16 cellular contexts compared by ENCODE assay signal in genomic region chr9:33765411-33765810, GRCh38. TPM values are rescaled to one million over a fixed set of nuclear protein-coding genes. Genes with fewer than 3 reads are reported as not detected.
DNase-seq lines count a peak whose midpoint lies in the region; ATAC-seq, FAIRE-seq and TF ChIP-seq lines count a peak whose summit lies in the region.
"Had no signal": no experiment of that assay in that cellular context is flagged by ENCODE, and none has a peak within 500 bp of the region (broad histone marks: within the 10 kb centered on the region; RNA-seq: fewer than 3 reads in every experiment).

No MANE protein-coding gene starts in this region.

- TF ChIP-seq EP300 in HepG2 (IDR thresholded peaks at IDR 0.05; ENCODE audit: low read depth in 2 of 2, low read length in 2 of 2) (no peak), HepG2 (CRISPR knock-in tag; IDR thresholded peaks at IDR 0.05; ENCODE audit: borderline replicate concordance) (no peak)

- H3K27ac Mint-ChIP-seq in Calu3 (ENCODE audit: unreplicated experiment): peak overlapping the region; percentile 76
- H3K27ac Mint-ChIP-seq: activated CD4-positive, alpha-beta T cell treated with anti-CD3 and anti-CD28 coated beads for 36 hours had no signal

- no peaks in the 10 kb centered on the region for H3K79me2 ChIP-seq in HepG2 (ENCODE audit: insufficient read depth, low read length)

- H3K4me1 ChIP-seq in foreskin keratinocyte: peaks cover 54% of the 10 kb centered on the region
- peaks cover 9% of the 10 kb centered on the region; the same call in 1 of the 2 replicates for H3K4me1 ChIP-seq in HepG2 (ENCODE audit: insufficient read depth, low read length)
- H3K4me1 ChIP-seq: ascending aorta, HAP-1 had no signal

- H3K4me3 ChIP-seq in astrocyte of the spinal cord (ENCODE audit: low read depth, low read length) (no peak overlapping the region), HepG2 (replicated peaks in 1 of 3; ENCODE audit: insufficient read depth in 1 of 3, low read depth in 2 of 3, low read length in 3 of 3) (no peak overlapping the region)
- H3K4me3 ChIP-seq: ascending aorta, HAP-1 had no signal

- TF ChIP-seq CTCF in Calu3 (IDR thresholded peaks at IDR 0.05; ENCODE audit: unreplicated experiment) (no peak), astrocyte of the spinal cord (IDR thresholded peaks at IDR 0.05; ENCODE audit: low read depth, low read length) (no peak), foreskin keratinocyte (conservative IDR thresholded peaks at IDR 0.05) (no peak), HepG2 (CRISPR knock-in tag; IDR thresholded peaks at IDR 0.05) (no peak)

- no peak overlapping the region for H3K4me3 Mint-ChIP-seq in Calu3 (ENCODE audit: low read depth, unreplicated experiment)
- H3K4me3 Mint-ChIP-seq: activated CD4-positive, alpha-beta T cell treated with anti-CD3 and anti-CD28 coated beads for 36 hours; activated T-cell treated with anti-CD3 and anti-CD28 coated beads, Interleukin-2, amount 50 U/mL, for 4 hours had no signal

- H3K36me3 Mint-ChIP-seq in Calu3 (ENCODE audit: insufficient read depth, unreplicated experiment): peaks cover 11% of the 10 kb centered on the region

- peaks cover 18% of the 10 kb centered on the region for H3K4me1 Mint-ChIP-seq in Calu3 (ENCODE audit: low read depth, unreplicated experiment)

- ATAC-seq in foreskin keratinocyte: peak; percentile 54
- no peak for ATAC-seq in HepG2
- ATAC-seq: activated CD4-positive, alpha-beta T cell treated with anti-CD3 and anti-CD28 coated beads for 36 hours; activated T-cell treated with anti-CD3 and anti-CD28 coated beads, Interleukin-2, amount 50 U/mL, for 4 hours had no signal

- CTCF ChIA-PET in Calu3 (lab: Charles Lee): interaction anchor here (0.6 kb wide), 1 partner anchor 415 kb away, joined by 3 read pairs; no protein-coding TSS in a partner anchor
- CTCF ChIA-PET in HepG2 (lab: Yijun Ruan, JAX; ENCODE audit: low intra/inter-chr PET ratio, low total read pairs): no interaction called here

- H3K27me3 ChIP-seq in foreskin keratinocyte (no peaks in the 10 kb centered on the region), HepG2 (ENCODE audit: control insufficient read depth in 1 of 2, insufficient read depth in 2 of 2, low read length in 2 of 2) (no peaks in the 10 kb centered on the region)
- H3K27me3 ChIP-seq: ascending aorta had no signal

- H3K4me2 ChIP-seq in HepG2 (ENCODE audit: low read depth, low read length): no peak overlapping the region

- H2AFZ ChIP-seq in HepG2 (ENCODE audit: low read length): no peak overlapping the region

- in situ Hi-C loops in astrocyte of the spinal cord (cut with HindIII; ENCODE audit: low sequenced_read_pairs) (no loop called here), HepG2 (cut with HindIII; ENCODE audit: extremely low pct_ligation_motif_present, low pct_unique_long_range_greater_than_20kb) (no loop called here)

- DNase-seq in Calu3: no peak
- DNase-seq in LoVo (ENCODE audit: low spot score): peak; percentile 58
- DNase-seq in astrocyte of the spinal cord (ENCODE audit: low read depth, low spot score): peak; percentile 28
- DNase-seq in foreskin keratinocyte: peak; percentile 66 to 86
- DNase-seq in activated T-cell treated with anti-CD3 and anti-CD28 coated beads, Interleukin-2, amount 50 U/mL, for 48 hours: no peak
- DNase-seq in HepG2 (ENCODE audit: low spot score): no peak
- no peak for DNase-seq in cortex of kidney (lab: John Stamatoyannopoulos, UW)
- no peak for DNase-seq in C1 segment of cervical spinal cord (lab: John Stamatoyannopoulos, UW)
- DNase-seq: activated CD4-positive, alpha-beta T cell treated with anti-CD3 and anti-CD28 coated beads for 36 hours; activated T-cell treated with anti-CD3 and anti-CD28 coated beads, Interleukin-2, amount 50 U/mL, for 4 hours; DMS153; NCI-H2029; NCI-H526 treated with DMSO at 0.1 percent for 48 hours; stimulated activated CD4-positive, alpha-beta T cell treated with anti-CD3 and anti-CD28 coated beads, Interleukin-15, amount 100 ng/mL, for 24 hours had no signal

- H4K20me1 ChIP-seq in HepG2 (ENCODE audit: insufficient read depth, low read length): no peaks in the 10 kb centered on the region

- POLR2A ChIA-PET in HepG2 (lab: Yijun Ruan, JAX): no interaction called here

- H3K27ac ChIP-seq in foreskin keratinocyte (peak overlapping the region; percentile 59), HepG2 (ENCODE audit: extremely low read length, insufficient read depth, low read length) (no peak overlapping the region)
- H3K27ac ChIP-seq: ascending aorta had no signal

- no peaks in the 10 kb centered on the region for H3K9me3 ChIP-seq in HepG2 (ENCODE audit: low read length)
- H3K9me3 ChIP-seq: ascending aorta, HAP-1 had no signal

- no peak for TF ChIP-seq POLR2A in HepG2 (IDR thresholded peaks at IDR 0.05; ENCODE audit: insufficient read depth in 1 of 2, low read depth in 2 of 2, low read length in 2 of 2)

- intact Hi-C loops in Calu3 (cut with micrococcal nuclease; ENCODE audit: unreplicated experiment) (no loop called here), HepG2 (cut with micrococcal nuclease; ENCODE audit: unreplicated experiment) (no loop called here)

- FAIRE-seq in HepG2 (lab: Jason Lieb, UNC): no peak

- H3K36me3 ChIP-seq in HepG2 (replicated peaks in 1 of 2; ENCODE audit: control insufficient read depth in 1 of 2, insufficient read depth in 2 of 2, low read length in 2 of 2): no peaks in the 10 kb centered on the region
- H3K36me3 ChIP-seq: ascending aorta, HAP-1 had no signal

- H3K9me3 Mint-ChIP-seq in Calu3 (ENCODE audit: low read depth, unreplicated experiment): no peaks in the 10 kb centered on the region
- H3K9me3 Mint-ChIP-seq: activated T-cell treated with anti-CD3 and anti-CD28 coated beads, Interleukin-2, amount 50 U/mL, for 4 hours had no signal

- BruUV-seq in Calu3 (replicated peaks; lab: Mats Ljungman, UMichigan): no TSS peak
- no TSS peak for BruUV-seq in HepG2 (replicated peaks; lab: Mats Ljungman, UMichigan)

- TF ChIP-seq RAD21 in HepG2 (CRISPR knock-in tag; IDR thresholded peaks at IDR 0.05): no peak

- 13% methylated on average over 3 of the region's 3 CpGs for WGBS in HepG2 (ENCODE audit: low lambda C conversion rate)

- no peaks in the 10 kb centered on the region for H3K27me3 Mint-ChIP-seq in Calu3 (ENCODE audit: unreplicated experiment)

- no peak overlapping the region for H3K9ac ChIP-seq in HepG2 (ENCODE audit: insufficient read depth, low read depth, low read length)

TF ChIP-seq in HepG2, 621 proteins besides CTCF, POLR2A, EP300 and RAD21 (continues in another document):
- no peak for TF ChIP-seq ZNF354B (CRISPR knock-in tag; IDR thresholded peaks at IDR 0.05)
- TF ChIP-seq ZMAT3 (CRISPR knock-in tag; conservative IDR thresholded peaks at IDR 0.05): no peak

RNA-seq across cellular contexts. Expression of gene PRSS3, which starts 29.9 kb away (rescaled TPM):
- total RNA-seq in Calu3 (2022) (19.0 and 29.5 TPM in 2 replicates), foreskin keratinocyte (89.9 and 199 TPM in 2 replicates), HepG2 (2016; rRNA removed; fragmentation: Illumina TruSeq; extraction: Trizol) (not detected in 2 replicates)
- polyA plus RNA-seq in foreskin keratinocyte (127 and 247 TPM in 2 replicates), HepG2 (2011; rRNA removed) (not detected in 2 replicates)
- total RNA-seq in HepG2 (2016; cell fraction: cytosol; rRNA removed; fragmentation: Illumina TruSeq; extraction: Trizol; ENCODE audit: low read depth): not detected in 2 replicates
- total RNA-seq in HepG2 (2016; cell fraction: insoluble cytoplasmic fraction; rRNA removed; fragmentation: Illumina TruSeq; extraction: Trizol): not detected in 2 replicates
- total RNA-seq in HepG2 (2016; cell fraction: membrane; rRNA removed; fragmentation: Illumina TruSeq; extraction: Trizol): not detected in 2 replicates
- total RNA-seq in HepG2 (2016; cell fraction: nucleus; rRNA removed; fragmentation: Illumina TruSeq; extraction: Trizol): not detected in 2 replicates
- polyA plus RNA-seq in HepG2 (2011; cell fraction: cytosol; rRNA removed): not detected in 2 replicates
- polyA plus RNA-seq in HepG2 (2011; cell fraction: nucleus; rRNA removed): not detected in 2 replicates
- not detected in 2 replicates for polyA plus RNA-seq in HepG2 (2012)
- polyA plus RNA-seq in HepG2 (2016; cell fraction: cytosol; fragmentation: Illumina TruSeq; extraction: Trizol; ENCODE audit: low read depth): not detected in 2 replicates
- polyA plus RNA-seq in HepG2 (2016; cell fraction: insoluble cytoplasmic fraction; fragmentation: Illumina TruSeq; extraction: Trizol; ENCODE audit: low read depth): not detected in 2 replicates
- polyA plus RNA-seq in HepG2 (2016; cell fraction: membrane; fragmentation: Illumina TruSeq; extraction: Trizol; ENCODE audit: low read depth): not detected in 2 replicates
- polyA plus RNA-seq in HepG2 (2016; cell fraction: nucleus; fragmentation: Illumina TruSeq; extraction: Trizol; ENCODE audit: insufficient read depth, low read depth): not detected in 2 replicates
- polyA minus RNA-seq in HepG2 (2011; rRNA and poly(A)+ RNA removed; ENCODE audit: low replicate concordance): not detected in 2 replicates
- not detected in 2 replicates for polyA minus RNA-seq in HepG2 (2011; cell fraction: cytosol; rRNA and poly(A)+ RNA removed)
- not detected in 2 replicates for polyA minus RNA-seq in HepG2 (2011; cell fraction: nucleus; rRNA and poly(A)+ RNA removed)
- total RNA-seq: activated CD4-positive, alpha-beta T cell treated with anti-CD3 and anti-CD28 coated beads for 36 hours; ascending aorta had no signal

RNA-seq across cellular contexts. Expression of gene UBE2R2, which starts 51.5 kb away (rescaled TPM):
- 24.5 and 26.2 TPM in 2 replicates for total RNA-seq in Calu3 (2022)
- total RNA-seq in foreskin keratinocyte: 28.7 and 31.1 TPM in 2 replicates
- polyA plus RNA-seq in foreskin keratinocyte: 24.7 and 25.4 TPM in 2 replicates
- 14.8 and 19.5 TPM in 2 replicates for total RNA-seq in HepG2 (2016; rRNA removed; fragmentation: Illumina TruSeq; extraction: Trizol)
- total RNA-seq in HepG2 (2016; cell fraction: cytosol; rRNA removed; fragmentation: Illumina TruSeq; extraction: Trizol; ENCODE audit: low read depth): 8.2 and 8.4 TPM in 2 replicates
- 14.3 and 18.8 TPM in 2 replicates for total RNA-seq in HepG2 (2016; cell fraction: insoluble cytoplasmic fraction; rRNA removed; fragmentation: Illumina TruSeq; extraction: Trizol)
- total RNA-seq in HepG2 (2016; cell fraction: membrane; rRNA removed; fragmentation: Illumina TruSeq; extraction: Trizol): 23.3 and 24.0 TPM in 2 replicates
- total RNA-seq in HepG2 (2016; cell fraction: nucleus; rRNA removed; fragmentation: Illumina TruSeq; extraction: Trizol): 14.3 and 16.5 TPM in 2 replicates
- 17.2 and 20.9 TPM in 2 replicates for polyA plus RNA-seq in HepG2 (2011; rRNA removed)
- 13.0 and 19.2 TPM in 2 replicates for polyA plus RNA-seq in HepG2 (2011; cell fraction: cytosol; rRNA removed)
- 9.8 and 12.5 TPM in 2 replicates for polyA plus RNA-seq in HepG2 (2011; cell fraction: nucleus; rRNA removed)
- polyA plus RNA-seq in HepG2 (2012): 38.4 and 43.1 TPM in 2 replicates
- polyA plus RNA-seq in HepG2 (2016; cell fraction: cytosol; fragmentation: Illumina TruSeq; extraction: Trizol; ENCODE audit: low read depth): 13.9 and 16.1 TPM in 2 replicates
- 31.1 and 35.9 TPM in 2 replicates for polyA plus RNA-seq in HepG2 (2016; cell fraction: insoluble cytoplasmic fraction; fragmentation: Illumina TruSeq; extraction: Trizol; ENCODE audit: low read depth)
- polyA plus RNA-seq in HepG2 (2016; cell fraction: membrane; fragmentation: Illumina TruSeq; extraction: Trizol; ENCODE audit: low read depth): 27.4 and 28.5 TPM in 2 replicates
- 23.2 and 25.6 TPM in 2 replicates for polyA plus RNA-seq in HepG2 (2016; cell fraction: nucleus; fragmentation: Illumina TruSeq; extraction: Trizol; ENCODE audit: insufficient read depth, low read depth)
- polyA minus RNA-seq in HepG2 (2011; rRNA and poly(A)+ RNA removed; ENCODE audit: low replicate concordance): 14.9 and 19.7 TPM in 2 replicates
- polyA minus RNA-seq in HepG2 (2011; cell fraction: cytosol; rRNA and poly(A)+ RNA removed): 23.7 and 26.6 TPM in 2 replicates
- polyA minus RNA-seq in HepG2 (2011; cell fraction: nucleus; rRNA and poly(A)+ RNA removed): 27.5 and 27.8 TPM in 2 replicates

Comparison
In these comparisons a context has a peak if more than half of its experiments do, and no peak if none do; other contexts are left out.
1. DNase-seq: peak in LoVo (single experiment), astrocyte of the spinal cord (single experiment) and foreskin keratinocyte (2 of 2); none in Calu3 (single experiment), activated T-cell treated with anti-CD3 and anti-CD28 coated beads, Interleukin-2, amount 50 U/mL, for 48 hours (0 of 2), HepG2 (single experiment), cortex of kidney (single experiment) and C1 segment of cervical spinal cord (0 of 14).
2. RNA of gene PRSS3, which starts 29.9 kb away (total RNA-seq): 89.9 to 199 TPM in foreskin keratinocyte and 19.0 to 29.5 TPM in Calu3; not detected in HepG2; every median in the first group is over 10 times any median in the second.